In the genomic region with DNA sequence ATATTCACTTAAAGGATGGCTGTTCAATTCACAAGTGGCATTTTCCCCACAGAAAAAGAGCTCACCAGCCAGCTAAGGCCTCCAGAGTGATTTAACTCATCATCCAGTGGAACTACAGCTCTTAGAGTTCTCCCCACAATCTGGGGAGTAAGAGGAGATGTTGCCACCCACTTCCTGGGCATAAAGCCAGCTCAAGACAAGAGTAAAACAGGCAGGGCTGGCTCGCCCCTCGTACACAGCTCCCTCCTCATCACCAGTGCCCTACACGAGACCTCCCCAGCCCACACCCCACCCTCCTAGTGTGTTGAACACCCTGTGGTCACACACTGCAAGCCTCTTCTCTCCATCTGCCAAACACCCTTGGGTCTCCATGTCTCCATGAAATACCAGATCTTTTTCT, we compare ENCODE assay signal across 10 cellular contexts. TPM values are rescaled to one million over a fixed set of nuclear protein-coding genes. Genes with fewer than 3 reads are reported as not detected.
DNase-seq lines count a peak whose midpoint lies in the region; ATAC-seq, FAIRE-seq and TF ChIP-seq lines count a peak whose summit lies in the region.
"Had no signal": no experiment of that assay in that cellular context is flagged by ENCODE, and none has a peak within 500 bp of the region (broad histone marks: within the 10 kb centered on the region; RNA-seq: fewer than 3 reads in every experiment).

No MANE protein-coding gene starts in this region.

- no peak overlapping the region for H3K4me3 ChIP-seq in left ventricle myocardium inferior
- no peak overlapping the region for H3K4me3 ChIP-seq in SJCRH30
- no peak overlapping the region for H3K4me3 ChIP-seq in CD4-positive, alpha-beta memory T cell (ENCODE audit: low read length in 2 of 2)

- POLR2A ChIA-PET in CD4-positive, alpha-beta memory T cell (lab: Charles Lee; ENCODE audit: partially characterized antibody): no interaction called here

- H3K27ac ChIP-seq in left ventricle myocardium inferior (replicated peaks) (no peak overlapping the region), SJCRH30 (no peak overlapping the region)
- no peak overlapping the region for H3K27ac ChIP-seq in CD4-positive, alpha-beta memory T cell (ENCODE audit: low read depth, low read length)

- H3K36me3 ChIP-seq in left ventricle myocardium inferior (peaks cover 31% of the 10 kb centered on the region), SJCRH30 (peaks cover 36% of the 10 kb centered on the region)
- H3K36me3 ChIP-seq in CD4-positive, alpha-beta memory T cell (ENCODE audit: insufficient read depth, low read length): no peaks in the 10 kb centered on the region

- peaks cover 14% of the 10 kb centered on the region for H3K4me1 ChIP-seq in left ventricle myocardium inferior
- H3K4me1 ChIP-seq in SJCRH30: no peaks in the 10 kb centered on the region; the same call in 1 of the 2 replicates
- H3K4me1 ChIP-seq in CD4-positive, alpha-beta memory T cell (ENCODE audit: insufficient read depth, low read length): no peaks in the 10 kb centered on the region

- H3K27me3 ChIP-seq in left ventricle myocardium inferior (ENCODE audit: low read depth) (no peaks in the 10 kb centered on the region), SJCRH30 (no peaks in the 10 kb centered on the region)
- no peaks in the 10 kb centered on the region for H3K27me3 ChIP-seq in CD4-positive, alpha-beta memory T cell (ENCODE audit: insufficient read depth, low read length)

- intact Hi-C loops in Right ventricle myocardium inferior (cut with DNase I) (loop anchor here (10.0 kb wide), 1 partner anchor 249 kb away; no protein-coding TSS in a partner anchor), left ventricle myocardium inferior (cut with micrococcal nuclease) (no loop called here), left ventricle myocardium superior (cut with micrococcal nuclease) (no loop called here)
- intact Hi-C loops in CD4-positive, alpha-beta memory T cell (cut with micrococcal nuclease): no loop called here

- H3K27ac Mint-ChIP-seq in CD4-positive, alpha-beta memory T cell: no peak overlapping the region

- H3K27me3 Mint-ChIP-seq in CD4-positive, alpha-beta memory T cell: peaks cover 1 to 6% of the 10 kb centered on the region in 2 donors

- TF ChIP-seq CTCF in left ventricle myocardium inferior (IDR thresholded peaks at IDR 0.05; ENCODE audit: borderline replicate concordance): no peak

- H3K9me3 Mint-ChIP-seq in CD4-positive, alpha-beta memory T cell: no peaks in the 10 kb centered on the region

- peaks cover 0 to 2% (median 0%) of the 10 kb centered on the region in 4 donors for H3K4me1 Mint-ChIP-seq in CD4-positive, alpha-beta memory T cell

- H3K4me3 Mint-ChIP-seq in CD4-positive, alpha-beta memory T cell: no peak overlapping the region

- no peaks in the 10 kb centered on the region for H3K36me3 Mint-ChIP-seq in CD4-positive, alpha-beta memory T cell

- DNase-seq in Right ventricle myocardium inferior (ENCODE audit: missing footprints) (no peak), left ventricle myocardium inferior (no peak), SJCRH30 (peak; percentile 16 to 52), left ventricle myocardium superior (no peak), urothelium cell line (ENCODE audit: low spot score) (peak; percentile 48), cortex of kidney (lab: John Stamatoyannopoulos, UW) (no peak)
- no peak for DNase-seq in CD4-positive, alpha-beta memory T cell
- DNase-seq: activated CD4-positive, CD25-positive, alpha-beta regulatory T cell treated with anti-CD3 and anti-CD28 coated beads, Interleukin-2, amount 50 U/mL, for 72 hours; occipital lobe had no signal

- no peak for FAIRE-seq in urothelium cell line (lab: Jason Lieb, UNC)

- ATAC-seq in Right ventricle myocardium inferior (peak; percentile 34), left ventricle myocardium superior (peak; percentile 66), GM18502 (IDR thresholded peaks at IDR 0.05; ENCODE audit: poor library complexity, unreplicated experiment) (no peak)

- H3K9me3 ChIP-seq in left ventricle myocardium inferior (replicated peaks) (no peaks in the 10 kb centered on the region), SJCRH30 (replicated peaks) (no peaks in the 10 kb centered on the region)
- H3K9me3 ChIP-seq in CD4-positive, alpha-beta memory T cell (ENCODE audit: control insufficient read depth in 1 of 2, low read length in 2 of 2): no peaks in the 10 kb centered on the region

- CTCF ChIA-PET in CD4-positive, alpha-beta memory T cell (lab: Charles Lee; ENCODE audit: partially characterized antibody): no interaction called here

RNA-seq across cellular contexts. Expression of a gene that starts 47.2 kb away (rescaled TPM):
- 2.0 TPM for total RNA-seq in Right ventricle myocardium inferior
- total RNA-seq in left ventricle myocardium inferior: 1.7 TPM
- total RNA-seq in SJCRH30 (2014; rRNA removed; shearing (Covaris generic)): 1.5 and 2.3 TPM in 2 replicates
- total RNA-seq in left ventricle myocardium superior: 1.7 TPM
- total RNA-seq in CD4-positive, alpha-beta memory T cell: 10 to 100 TPM; 92.5 to 97.7 TPM
- 10 to 100 TPM; 67.7 to 71.8 TPM for polyA plus RNA-seq in CD4-positive, alpha-beta memory T cell

Comparison
In these comparisons a context has a peak if more than half of its experiments do, and no peak if none do; other contexts are left out.
1. DNase-seq: peak in SJCRH30 (2 of 2) and urothelium cell line (single experiment); none in Right ventricle myocardium inferior (single experiment), left ventricle myocardium inferior (single experiment), left ventricle myocardium superior (single experiment), CD4-positive, alpha-beta memory T cell (0 of 5) and cortex of kidney (single experiment).
2. RNA of a gene that starts 47.2 kb away (total RNA-seq): 92.5 to 97.7 TPM in CD4-positive, alpha-beta memory T cell; 2.0 TPM in Right ventricle myocardium inferior (single experiment), 1.7 TPM in left ventricle myocardium inferior (single experiment), 1.7 TPM in left ventricle myocardium superior (single experiment) and 1.5 to 2.3 TPM in SJCRH30; every median in the first group is over 10 times any median in the second.